In genomic region chr7:114416089-114416990, GRCh38 we compare ENCODE assay signal across 1 cellular context.
TF ChIP-seq lines count a peak whose summit lies in the region.

No MANE protein-coding gene starts in this region.

TF ChIP-seq in GM12878, 131 proteins besides CTCF, POLR2A, EP300 and RAD21:
- no peak for TF ChIP-seq PKNOX1 (IDR thresholded peaks at IDR 0.05)
- TF ChIP-seq ZNF384 (IDR thresholded peaks at IDR 0.05; ENCODE audit: borderline replicate concordance, low read depth, low read length) = peak; percentile 41; the same call in 1 of the 2 replicates
- TF ChIP-seq MLLT1 (IDR thresholded peaks at IDR 0.05) = 0 out of 2 replicates have a peak, but pooled peaks have one; percentile 35
- no peak for TF ChIP-seq SREBF2 (IDR thresholded peaks at IDR 0.05; ENCODE audit: low read length)
